8 cellular contexts compared by ENCODE assay signal in genomic region chr11:64229090-64229958, GRCh38. TPM values are rescaled to one million over a fixed set of nuclear protein-coding genes. Genes with fewer than 3 reads are reported as not detected.
DNase-seq lines count a peak whose midpoint lies in the region; ATAC-seq and TF ChIP-seq lines count a peak whose summit lies in the region.

No MANE protein-coding gene starts in this region.

- peak overlapping the region; percentile 93 for H3K4me3 Mint-ChIP-seq in activated naive CD8-positive, alpha-beta T cell treated with anti-CD3 and anti-CD28 coated beads, Interleukin-2, amount 10 ng/mL, durations not matched to agents 7 days and 5 days

- ATAC-seq in SK-N-SH treated with all-trans-retinoic acid at 6 μM for 48 hours (no peak), GM18907 (IDR thresholded peaks at IDR 0.05; ENCODE audit: unreplicated experiment) (no peak), HG03196 (IDR thresholded peaks at IDR 0.05; ENCODE audit: unreplicated experiment) (no peak)
- no peak for ATAC-seq in activated naive CD8-positive, alpha-beta T cell treated with anti-CD3 and anti-CD28 coated beads, Interleukin-2, amount 10 ng/mL, durations not matched to agents 7 days and 5 days (ENCODE audit: low read depth)

- peak overlapping the region; percentile 90 for H3K4me2 ChIP-seq in SK-N-SH

- peaks cover 20% of the 10 kb centered on the region for H3F3A ChIP-seq in SK-N-SH (replicated peaks; ENCODE audit: insufficient read depth)

- no peaks in the 10 kb centered on the region for H3K9me3 Mint-ChIP-seq in activated naive CD8-positive, alpha-beta T cell treated with anti-CD3 and anti-CD28 coated beads, Interleukin-2, amount 10 ng/mL, durations not matched to agents 7 days and 5 days

- no peak overlapping the region for H2AFZ ChIP-seq in SK-N-SH (ENCODE audit: low read depth)

- TF ChIP-seq EP300 in SK-N-SH (IDR thresholded peaks at IDR 0.05; ENCODE audit: borderline replicate concordance in 1 of 2, low read depth in 1 of 2, low read length in 1 of 2), result no peak

- H3K79me2 ChIP-seq in SK-N-SH (ENCODE audit: insufficient read depth), result peaks cover 50% of the 10 kb centered on the region

- H3K9me3 ChIP-seq in SK-N-SH, result no peaks in the 10 kb centered on the region
- no peaks in the 10 kb centered on the region for H3K9me3 ChIP-seq in stomach smooth muscle (ENCODE audit: control insufficient read depth in 2 of 2, low read length in 2 of 2)

- H3K27me3 Mint-ChIP-seq in activated naive CD8-positive, alpha-beta T cell treated with anti-CD3 and anti-CD28 coated beads, Interleukin-2, amount 10 ng/mL, durations not matched to agents 7 days and 5 days, result no peaks in the 10 kb centered on the region

- peaks cover 3% of the 10 kb centered on the region for H3K36me3 Mint-ChIP-seq in activated naive CD8-positive, alpha-beta T cell treated with anti-CD3 and anti-CD28 coated beads, Interleukin-2, amount 10 ng/mL, durations not matched to agents 7 days and 5 days

- H3K4me1 Mint-ChIP-seq in activated naive CD8-positive, alpha-beta T cell treated with anti-CD3 and anti-CD28 coated beads, Interleukin-2, amount 10 ng/mL, durations not matched to agents 7 days and 5 days, result peaks cover 41% of the 10 kb centered on the region

- no peaks in the 10 kb centered on the region for H3K9me2 ChIP-seq in SK-N-SH

- DNase-seq in SK-N-SH, result no peak
- no peak for DNase-seq in activated naive CD8-positive, alpha-beta T cell treated with anti-CD3 and anti-CD28 coated beads, Interleukin-2, amount 10 ng/mL, durations not matched to agents 7 days and 5 days
- no peak for DNase-seq in glomerular visceral epithelial cell (ENCODE audit: extremely low spot score)

- H3K27me3 ChIP-seq in SK-N-SH (ENCODE audit: insufficient read depth) (no peaks in the 10 kb centered on the region), layer of hippocampus (ENCODE audit: control insufficient read depth, insufficient read depth, low read length) (no peaks in the 10 kb centered on the region), stomach smooth muscle (ENCODE audit: control insufficient read depth in 1 of 2, insufficient read depth in 2 of 2, low read length in 2 of 2) (no peaks in the 10 kb centered on the region)

- WGBS in SK-N-SH (ENCODE audit: low lambda C conversion rate), result 77% methylated on average over 11 of the region's 20 CpGs

- H3K27ac Mint-ChIP-seq in activated naive CD8-positive, alpha-beta T cell treated with anti-CD3 and anti-CD28 coated beads, Interleukin-2, amount 10 ng/mL, durations not matched to agents 7 days and 5 days, result peak overlapping the region; percentile 96

- H3K27ac ChIP-seq in SK-N-SH (ENCODE audit: low read depth in 2 of 2, low read length in 1 of 2) (peak overlapping the region; percentile 54 to 60; a peak in 3 of 4 replicates), layer of hippocampus (ENCODE audit: low read depth, low read length) (peak overlapping the region; percentile 93), stomach smooth muscle (ENCODE audit: low read length) (peak overlapping the region; percentile 91)

- H3K4me3 ChIP-seq in SK-N-SH (ENCODE audit: low read depth in 2 of 2, low read length in 1 of 2), result peak overlapping the region; percentile 73 to 75; a peak in 3 of 4 replicates
- peak overlapping the region; percentile 84 to 86 for H3K4me3 ChIP-seq in stomach smooth muscle (ENCODE audit: low read length in 2 of 2)

- no peak for TF ChIP-seq RAD21 in SK-N-SH (IDR thresholded peaks at IDR 0.05; ENCODE audit: low read length)

- CTCF ChIA-PET in SK-N-SH (lab: Yijun Ruan, JAX), result no interaction called here

- no peak for TF ChIP-seq CTCF in SK-N-SH (IDR thresholded peaks at IDR 0.05)

- POLR2A ChIA-PET in SK-N-SH (lab: Yijun Ruan, JAX), result interaction anchor here (0.8 kb wide), 1 partner anchor 9 kb away, joined by 3 read pairs; no protein-coding TSS in a partner anchor
- POLR2A ChIA-PET in activated naive CD8-positive, alpha-beta T cell treated with anti-CD3 and anti-CD28 coated beads, Interleukin-2, amount 10 ng/mL, durations not matched to agents 7 days and 5 days (lab: Charles Lee), result interaction anchor here (0.6 to 26.2 kb wide), 9 partner anchors 8 to 1371 kb away, joined by 3 to 419 read pairs (median 3); partner anchors contain the start of genes FERMT3, FKBP2, PPP1R14B and STIP1

- H3K4me1 ChIP-seq in SK-N-SH (ENCODE audit: control insufficient read depth in 1 of 2, insufficient read depth in 2 of 2, low read depth in 1 of 2, low read length in 1 of 2) (peaks cover 15 to 58% of the 10 kb centered on the region in 2 experiments; a peak in 2 of 4 replicates), stomach smooth muscle (ENCODE audit: control insufficient read depth, insufficient read depth, low read length) (peaks cover 70% of the 10 kb centered on the region)

- H3K36me3 ChIP-seq in SK-N-SH (replicated peaks in 1 of 2; ENCODE audit: control insufficient read depth in 1 of 2, insufficient read depth in 2 of 2, low read length in 1 of 2) (peaks cover 0 to 4% of the 10 kb centered on the region in 2 experiments), stomach smooth muscle (ENCODE audit: control insufficient read depth in 2 of 2, insufficient read depth in 2 of 2, low read length in 2 of 2) (no peaks in the 10 kb centered on the region)

- H4K20me1 ChIP-seq in SK-N-SH (ENCODE audit: insufficient read depth), result no peaks in the 10 kb centered on the region

- H3K9ac ChIP-seq in SK-N-SH, result no peak overlapping the region
- peak overlapping the region; percentile 80 to 94 for H3K9ac ChIP-seq in stomach smooth muscle (ENCODE audit: low read length in 2 of 2)

TF ChIP-seq in SK-N-SH, 30 proteins besides CTCF, POLR2A, EP300 and RAD21:
- TF ChIP-seq YY1 (IDR thresholded peaks at IDR 0.05; ENCODE audit: low read depth) (no peak), ELF1 (IDR thresholded peaks at IDR 0.05) (no peak), JUND (IDR thresholded peaks at IDR 0.05) (no peak), RXRA (IDR thresholded peaks at IDR 0.05; ENCODE audit: borderline replicate concordance, low read depth) (no peak), SIN3A (IDR thresholded peaks at IDR 0.05; ENCODE audit: borderline replicate concordance, low read depth, low read length) (no peak), EZH2phosphoT487 (IDR thresholded peaks at IDR 0.05; ENCODE audit: borderline replicate concordance, low read depth) (no peak), GATA2 (CRISPR knock-in tag; IDR thresholded peaks at IDR 0.05) (no peak)

TF ChIP-seq in SK-N-SH treated with all-trans-retinoic acid at 6 μM for 48 hours, 23 proteins besides CTCF, POLR2A, EP300 and RAD21:
- TF ChIP-seq ZFP3 (CRISPR knock-in tag; IDR thresholded peaks at IDR 0.05), result no peak
- TF ChIP-seq SNAI2 (CRISPR knock-in tag; IDR thresholded peaks at IDR 0.05), result no peak
- no peak for TF ChIP-seq ZNF70 (CRISPR knock-in tag; IDR thresholded peaks at IDR 0.05)
- no peak for TF ChIP-seq TOX (CRISPR knock-in tag; IDR thresholded peaks at IDR 0.05; ENCODE audit: borderline replicate concordance)
- TF ChIP-seq ARNTL (CRISPR knock-in tag; IDR thresholded peaks at IDR 0.05; ENCODE audit: borderline replicate concordance, low read depth), result no peak
- TF ChIP-seq ZNF565 (CRISPR knock-in tag; conservative IDR thresholded peaks at IDR 0.05; ENCODE audit: low read depth), result no peak
- no peak for TF ChIP-seq OSR1 (CRISPR knock-in tag; IDR thresholded peaks at IDR 0.05)
- no peak for TF ChIP-seq RARB (CRISPR knock-in tag; IDR thresholded peaks at IDR 0.05)
- no peak for TF ChIP-seq TCF4 (CRISPR knock-in tag; IDR thresholded peaks at IDR 0.05; ENCODE audit: borderline replicate concordance)
- no peak for TF ChIP-seq CSDC2 (CRISPR knock-in tag; IDR thresholded peaks at IDR 0.05)

RNA-seq across cellular contexts. Expression of gene DNAJC4, which starts 1.0 kb away (rescaled TPM):
- polyA plus RNA-seq in SK-N-SH (2012; rRNA removed), result 46.9 and 52.1 TPM in 2 replicates
- 18.5 and 31.6 TPM in 2 replicates for polyA plus RNA-seq in SK-N-SH (2012; cell fraction: cytosol; rRNA removed)
- 68.2 and 78.5 TPM in 2 replicates for polyA plus RNA-seq in SK-N-SH (2012; cell fraction: nucleus; rRNA removed)
- 10 to 100 TPM; 59.6 to 60.3 TPM for total RNA-seq in activated naive CD8-positive, alpha-beta T cell treated with anti-CD3 and anti-CD28 coated beads, Interleukin-2, amount 10 ng/mL, durations not matched to agents 7 days and 5 days

RNA-seq across cellular contexts. Expression of gene NUDT22, which starts 3.2 kb away (rescaled TPM):
- polyA plus RNA-seq in SK-N-SH (2012; rRNA removed), result 72.7 and 74.0 TPM in 2 replicates
- polyA plus RNA-seq in SK-N-SH (2012; cell fraction: cytosol; rRNA removed), result 31.3 and 42.6 TPM in 2 replicates
- polyA plus RNA-seq in SK-N-SH (2012; cell fraction: nucleus; rRNA removed), result 150 and 256 TPM in 2 replicates
- total RNA-seq in activated naive CD8-positive, alpha-beta T cell treated with anti-CD3 and anti-CD28 coated beads, Interleukin-2, amount 10 ng/mL, durations not matched to agents 7 days and 5 days, result 100 to 1,000 TPM; 102 to 103 TPM

RNA-seq across cellular contexts. Expression of gene TRPT1, which starts 3.3 kb away (rescaled TPM):
- polyA plus RNA-seq in SK-N-SH (2012; rRNA removed), result 61.5 and 62.4 TPM in 2 replicates
- polyA plus RNA-seq in SK-N-SH (2012; cell fraction: cytosol; rRNA removed), result 31.0 and 39.9 TPM in 2 replicates
- polyA plus RNA-seq in SK-N-SH (2012; cell fraction: nucleus; rRNA removed), result 222 and 331 TPM in 2 replicates
- 10 to 100 TPM; 45.0 to 47.8 TPM for total RNA-seq in activated naive CD8-positive, alpha-beta T cell treated with anti-CD3 and anti-CD28 coated beads, Interleukin-2, amount 10 ng/mL, durations not matched to agents 7 days and 5 days

RNA-seq across cellular contexts. Expression of gene VEGFB, which starts 5.1 kb away (rescaled TPM):
- polyA plus RNA-seq in SK-N-SH (2012; rRNA removed), result 16.3 and 29.9 TPM in 2 replicates
- 31.2 and 40.8 TPM in 2 replicates for polyA plus RNA-seq in SK-N-SH (2012; cell fraction: cytosol; rRNA removed)
- 39.6 and 40.1 TPM in 2 replicates for polyA plus RNA-seq in SK-N-SH (2012; cell fraction: nucleus; rRNA removed)
- total RNA-seq in activated naive CD8-positive, alpha-beta T cell treated with anti-CD3 and anti-CD28 coated beads, Interleukin-2, amount 10 ng/mL, durations not matched to agents 7 days and 5 days, result 10 to 100 TPM; 93.4 to 98.8 TPM

RNA-seq across cellular contexts. Expression of gene FKBP2, which starts 11.6 kb away (rescaled TPM):
- 84.8 and 127 TPM in 2 replicates for polyA plus RNA-seq in SK-N-SH (2012; rRNA removed)
- polyA plus RNA-seq in SK-N-SH (2012; cell fraction: cytosol; rRNA removed), result 87.0 and 100 TPM in 2 replicates
- 96.5 and 148 TPM in 2 replicates for polyA plus RNA-seq in SK-N-SH (2012; cell fraction: nucleus; rRNA removed)
- total RNA-seq in activated naive CD8-positive, alpha-beta T cell treated with anti-CD3 and anti-CD28 coated beads, Interleukin-2, amount 10 ng/mL, durations not matched to agents 7 days and 5 days, result 10 to 100 TPM; 27.7 to 28.1 TPM
